Comparison of ENCODE assay signal across 27 cellular contexts in the genomic region with DNA sequence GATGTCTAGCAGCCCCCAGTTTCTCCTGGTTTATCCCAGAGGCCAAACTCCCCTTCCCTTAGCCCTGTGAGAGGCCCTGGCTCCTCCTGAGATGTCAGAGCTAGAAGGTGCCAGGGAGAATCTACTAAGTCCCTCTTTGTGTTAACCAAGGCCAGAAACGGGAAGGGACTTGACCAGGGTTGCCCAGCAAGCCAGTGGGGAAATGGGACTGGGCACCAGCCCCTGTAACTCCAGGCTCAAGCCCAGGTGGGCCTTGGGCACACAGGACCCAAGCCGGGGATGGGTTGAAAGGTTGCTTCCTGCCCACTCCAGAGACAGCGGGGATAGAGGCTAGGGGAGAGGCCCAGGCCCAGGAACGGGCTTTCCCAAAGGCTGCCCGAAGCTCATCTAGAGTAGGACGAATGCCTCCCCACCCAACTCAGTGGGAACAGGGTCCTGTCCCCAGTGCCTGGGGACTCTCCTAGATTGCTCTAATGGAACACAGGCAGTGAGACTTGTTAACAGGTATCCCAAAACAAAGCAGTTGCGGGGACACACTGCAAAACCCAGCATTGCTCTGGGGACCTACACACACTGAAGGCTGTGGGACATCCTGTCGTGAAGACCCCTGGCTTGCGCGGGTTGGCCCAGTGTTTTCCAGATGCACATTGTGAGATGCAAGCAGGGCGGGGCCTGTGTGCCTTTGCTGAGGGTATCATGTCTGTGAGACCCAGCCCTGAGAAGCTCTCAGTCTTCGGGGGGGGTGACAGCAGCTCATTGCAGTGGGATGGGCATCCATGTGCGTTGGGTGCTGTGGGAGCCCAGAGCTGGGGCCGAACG.
"Had no signal": no experiment of that assay in that cellular context is flagged by ENCODE, and none has a peak within 500 bp of the region (broad histone marks: within the 10 kb centered on the region; RNA-seq: fewer than 3 reads in every experiment).

No MANE protein-coding gene starts in this region.

- H3K4me3 ChIP-seq: coronary artery, esophagus muscularis mucosa, gastroesophageal sphincter, heart left ventricle, hepatocyte, lung, prostate gland, skin epidermis, thoracic aorta, tibial nerve, upper lobe of right lung, uterus had no signal

- H3K27ac ChIP-seq: coronary artery, esophagus muscularis mucosa, foreskin keratinocyte, gastroesophageal sphincter, heart left ventricle, hepatocyte, prostate gland, skin epidermis, thoracic aorta, tibial nerve, upper lobe of right lung, uterus had no signal

- H3K36me3 ChIP-seq: esophagus muscularis mucosa, gastroesophageal sphincter, heart left ventricle, prostate gland, thoracic aorta, tibial nerve, upper lobe of right lung, uterus had no signal

- DNase-seq: dermis blood vessel endothelial cell; effector memory CD4-positive, alpha-beta T cell; foreskin keratinocyte; heart left ventricle; kidney; naive thymus-derived CD4-positive, alpha-beta T cell; occipital lobe; right cardiac atrium; stimulated activated CD4-positive, alpha-beta T cell treated with anti-CD3 and anti-CD28 coated beads, Interleukin-15, amount 100 ng/mL, for 24 hours; stimulated activated CD4-positive, alpha-beta T cell treated with anti-CD3 and anti-CD28 coated beads, Interleukin-2, amount 100 ng/mL, for 48 hours; stimulated activated naive B cell treated with anti-CD40 and anti-IgM and Interleukin-4, amounts not matched to agents 10 μg/mL and 1 μg/mL and 100 μg/mL, for 72 hours; upper lobe of right lung; uterus had no signal

- H3K4me3 Mint-ChIP-seq: memory B cell; mesothelial cell of epicardium; naive thymus-derived CD4-positive, alpha-beta T cell; nephron; stimulated activated naive B cell treated with anti-CD40 and anti-IgM and Interleukin-4, amounts not matched to agents 10 μg/mL and 1 μg/mL and 100 μg/mL, for 72 hours; stimulated activated naive CD8-positive, alpha-beta T cell treated with anti-CD3 and anti-CD28 coated beads, Interleukin-15, Interleukin-2, amounts not matched to agents 100 ng/mL and 50 ng/mL, for 24 hours had no signal

- H3K36me3 Mint-ChIP-seq: memory B cell, mesothelial cell of epicardium had no signal

- H3K9me3 ChIP-seq: esophagus muscularis mucosa, gastroesophageal sphincter, heart left ventricle, prostate gland, thoracic aorta, tibial nerve, upper lobe of right lung, uterus had no signal

- ATAC-seq: foreskin keratinocyte; gastroesophageal sphincter; heart left ventricle; left lobe of liver; naive thymus-derived CD4-positive, alpha-beta T cell; right cardiac atrium; stimulated activated naive B cell treated with anti-CD40 and anti-IgM and Interleukin-4, amounts not matched to agents 10 μg/mL and 1 μg/mL and 100 μg/mL, for 72 hours; upper lobe of right lung had no signal

- H3K4me1 ChIP-seq: esophagus muscularis mucosa, foreskin keratinocyte, gastroesophageal sphincter, heart left ventricle, prostate gland, tibial nerve, upper lobe of right lung, uterus had no signal

- H3K79me2 ChIP-seq: hepatocyte had no signal

- H2AFZ ChIP-seq: hepatocyte had no signal

- H3K27ac Mint-ChIP-seq: memory B cell; mesothelial cell of epicardium; naive thymus-derived CD4-positive, alpha-beta T cell; nephron; stimulated activated naive B cell treated with anti-CD40 and anti-IgM and Interleukin-4, amounts not matched to agents 10 μg/mL and 1 μg/mL and 100 μg/mL, for 72 hours; stimulated activated naive CD8-positive, alpha-beta T cell treated with anti-CD3 and anti-CD28 coated beads, Interleukin-15, Interleukin-2, amounts not matched to agents 100 ng/mL and 50 ng/mL, for 24 hours had no signal

- H3K9me3 Mint-ChIP-seq: mesothelial cell of epicardium, nephron had no signal

- H3K27me3 Mint-ChIP-seq: stimulated activated naive CD8-positive, alpha-beta T cell treated with anti-CD3 and anti-CD28 coated beads, Interleukin-15, Interleukin-2, amounts not matched to agents 100 ng/mL and 50 ng/mL, for 24 hours had no signal

- H3K4me2 ChIP-seq: hepatocyte had no signal

- H3K4me1 Mint-ChIP-seq: mesothelial cell of epicardium, nephron had no signal

- H3K27me3 ChIP-seq: hepatocyte, tibial nerve, upper lobe of right lung, uterus had no signal
